In the genomic region with DNA sequence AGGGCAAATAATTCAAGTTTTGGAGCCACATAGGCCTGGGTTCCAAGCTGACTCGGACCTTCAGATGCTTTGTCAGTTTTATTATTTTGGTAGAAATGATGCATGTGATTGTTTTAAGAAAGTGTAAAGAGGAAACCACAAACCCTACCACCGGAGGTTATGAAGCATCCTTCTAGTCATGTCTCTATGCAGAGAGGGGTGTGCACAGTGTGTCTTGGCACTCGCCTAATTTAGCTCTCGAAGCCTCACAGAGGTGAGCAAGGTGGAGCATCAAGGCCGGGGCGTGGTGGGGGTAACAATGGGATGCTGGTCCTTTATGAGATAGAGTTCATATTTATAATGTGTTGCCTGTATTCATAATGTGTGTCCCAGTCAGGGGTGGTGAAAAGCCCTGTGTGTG, we compare ENCODE assay signal across 24 cellular contexts.
A peak's percentile ranks its signal among the peaks of the same experiment; 100 is the strongest.
DNase-seq lines count a peak whose midpoint lies in the region; ATAC-seq lines count a peak whose summit lies in the region.
"Had no signal": no experiment of that assay in that cellular context is flagged by ENCODE, and none has a peak within 500 bp of the region (broad histone marks: within the 10 kb centered on the region; RNA-seq: fewer than 3 reads in every experiment).

No MANE protein-coding gene starts in this region.

- no peaks in the 10 kb centered on the region for H3K36me3 Mint-ChIP-seq in activated naive CD4-positive, alpha-beta T cell treated with anti-CD3 and anti-CD28 coated beads for 36 hours (ENCODE audit: low read depth)
- H3K36me3 Mint-ChIP-seq in activated T-helper 1 cell treated with anti-CD3 and anti-CD28 coated beads, Interleukin-12 subunit alpha, Interleukin-12 subunit beta, Interleukin-2, Interleukin-4 antibody, amounts not matched to agents 30 ng/mL and 10 ng/mL and 1 ng/mL, durations not matched to agents 14 hours and 24 hours and 36 hours (ENCODE audit: low read depth) = no peaks in the 10 kb centered on the region
- H3K36me3 Mint-ChIP-seq: memory B cell; stimulated activated memory B cell treated with anti-CD40 and anti-IgM and Interleukin-4, amounts not matched to agents 10 μg/mL and 1 μg/mL and 100 μg/mL, for 72 hours had no signal

- CTCF ChIA-PET in activated naive CD4-positive, alpha-beta T cell treated with anti-CD3 and anti-CD28 coated beads for 36 hours (lab: Charles Lee) = interaction anchor here (1.0 kb wide), 2 partner anchors 20 to 199 kb away, joined by 3 read pairs; no protein-coding TSS in a partner anchor

- H3K4me1 Mint-ChIP-seq in activated naive CD4-positive, alpha-beta T cell treated with anti-CD3 and anti-CD28 coated beads for 36 hours (ENCODE audit: low read depth) = peaks cover 9% of the 10 kb centered on the region
- H3K4me1 Mint-ChIP-seq in activated T-helper 1 cell treated with anti-CD3 and anti-CD28 coated beads, Interleukin-12 subunit alpha, Interleukin-12 subunit beta, Interleukin-2, Interleukin-4 antibody, amounts not matched to agents 30 ng/mL and 10 ng/mL and 1 ng/mL, durations not matched to agents 14 hours and 24 hours and 36 hours (ENCODE audit: low read depth) = peaks cover 11% of the 10 kb centered on the region
- H3K4me1 Mint-ChIP-seq in stimulated activated naive CD8-positive, alpha-beta T cell treated with anti-CD3 and anti-CD28 coated beads, Interleukin-15, amount 100 ng/mL, for 72 hours = peaks cover 12% of the 10 kb centered on the region
- H3K4me1 Mint-ChIP-seq: stimulated activated memory B cell treated with anti-CD40 and anti-IgM and Interleukin-4, amounts not matched to agents 10 μg/mL and 1 μg/mL and 100 μg/mL, for 72 hours had no signal

- in situ Hi-C loops in KBM-7 (cut with MboI; ENCODE audit: low pct_unique_long_range_greater_than_20kb, low sequenced_read_pairs) = no loop called here

- H3K9me3 Mint-ChIP-seq in activated naive CD4-positive, alpha-beta T cell treated with anti-CD3 and anti-CD28 coated beads for 36 hours = no peaks in the 10 kb centered on the region
- no peaks in the 10 kb centered on the region for H3K9me3 Mint-ChIP-seq in activated T-helper 1 cell treated with anti-CD3 and anti-CD28 coated beads, Interleukin-12 subunit alpha, Interleukin-12 subunit beta, Interleukin-2, Interleukin-4 antibody, amounts not matched to agents 30 ng/mL and 10 ng/mL and 1 ng/mL, durations not matched to agents 14 hours and 24 hours and 36 hours
- no peaks in the 10 kb centered on the region for H3K9me3 Mint-ChIP-seq in stimulated activated naive CD8-positive, alpha-beta T cell treated with anti-CD3 and anti-CD28 coated beads, Interleukin-15, amount 100 ng/mL, for 72 hours
- H3K9me3 Mint-ChIP-seq: dendritic cell treated with granulocyte-macrophage colony-stimulating factor and Interleukin-4, amounts not matched to agents 40 ng/mL and 50 ng/mL, for 4 days; memory B cell; stimulated activated memory B cell treated with anti-CD40 and anti-IgM and Interleukin-4, amounts not matched to agents 10 μg/mL and 1 μg/mL and 100 μg/mL, for 72 hours; T-helper 1 cell treated with Interleukin-12 subunit alpha and Interleukin-12 subunit beta and Interleukin-4 antibody, amounts not matched to agents 30 μg/mL and 1 μg/mL, for 36 hours had no signal

- no peaks in the 10 kb centered on the region for H3K27me3 Mint-ChIP-seq in activated naive CD4-positive, alpha-beta T cell treated with anti-CD3 and anti-CD28 coated beads for 36 hours (ENCODE audit: low read depth)
- peaks cover 4% of the 10 kb centered on the region for H3K27me3 Mint-ChIP-seq in activated T-helper 1 cell treated with anti-CD3 and anti-CD28 coated beads, Interleukin-12 subunit alpha, Interleukin-12 subunit beta, Interleukin-2, Interleukin-4 antibody, amounts not matched to agents 30 ng/mL and 10 ng/mL and 1 ng/mL, durations not matched to agents 14 hours and 24 hours and 36 hours (ENCODE audit: insufficient read depth)
- H3K27me3 Mint-ChIP-seq in stimulated activated naive CD8-positive, alpha-beta T cell treated with anti-CD3 and anti-CD28 coated beads, Interleukin-15, amount 100 ng/mL, for 72 hours = no peaks in the 10 kb centered on the region
- H3K27me3 Mint-ChIP-seq: memory B cell; stimulated activated memory B cell treated with anti-CD40 and anti-IgM and Interleukin-4, amounts not matched to agents 10 μg/mL and 1 μg/mL and 100 μg/mL, for 72 hours had no signal

- ATAC-seq in stimulated activated naive CD8-positive, alpha-beta T cell treated with anti-CD3 and anti-CD28 coated beads, Interleukin-15, amount 100 ng/mL, for 72 hours = peak; percentile 94
- ATAC-seq in HG02678 (IDR thresholded peaks at IDR 0.05; ENCODE audit: unreplicated experiment) = no peak
- ATAC-seq: HCT116; K562; stimulated activated memory B cell treated with anti-CD40 and anti-IgM and Interleukin-4, amounts not matched to agents 10 μg/mL and 1 μg/mL and 100 μg/mL, for 72 hours had no signal

- DNase-seq in activated naive CD4-positive, alpha-beta T cell treated with anti-CD3 and anti-CD28 coated beads for 36 hours = peak; percentile 41
- no peak for DNase-seq in activated naive CD4-positive, alpha-beta T cell treated with Interleukin-2 at 50 U/mL for 16 hours
- peak; percentile 66 for DNase-seq in KBM-7
- peak; percentile 13 for DNase-seq in activated T-helper 1 cell treated with anti-CD3 and anti-CD28 coated beads, Interleukin-12 subunit alpha, Interleukin-12 subunit beta, Interleukin-2, Interleukin-4 antibody, amounts not matched to agents 30 ng/mL and 10 ng/mL and 1 ng/mL, durations not matched to agents 14 hours and 24 hours and 36 hours (ENCODE audit: low spot score)
- peak in 1 of 2 donors; percentile 19 for DNase-seq in stimulated activated naive CD8-positive, alpha-beta T cell treated with anti-CD3 and anti-CD28 coated beads, Interleukin-15, amount 100 ng/mL, for 72 hours
- DNase-seq in retina = no peak
- DNase-seq: activated effector memory CD4-positive, alpha-beta T cell treated with Interleukin-2 at 50 U/mL for 16 hours; COR-L47; DMS79; NCI-H1048; NCI-H1930; NCI-H2227 treated with DMSO at 0.1 percent for 48 hours; occipital lobe; small intestine; stimulated activated CD4-positive, alpha-beta T cell treated with anti-CD3 and anti-CD28 coated beads, Interleukin-2, amount 100 ng/mL, for 24 hours; testis; uterus had no signal

- no peak overlapping the region for H3K4me3 Mint-ChIP-seq in activated naive CD4-positive, alpha-beta T cell treated with anti-CD3 and anti-CD28 coated beads for 36 hours
- H3K4me3 Mint-ChIP-seq in activated T-helper 1 cell treated with anti-CD3 and anti-CD28 coated beads, Interleukin-12 subunit alpha, Interleukin-12 subunit beta, Interleukin-2, Interleukin-4 antibody, amounts not matched to agents 30 ng/mL and 10 ng/mL and 1 ng/mL, durations not matched to agents 14 hours and 24 hours and 36 hours = no peak overlapping the region
- no peak overlapping the region for H3K4me3 Mint-ChIP-seq in stimulated activated naive CD8-positive, alpha-beta T cell treated with anti-CD3 and anti-CD28 coated beads, Interleukin-15, amount 100 ng/mL, for 72 hours
- H3K4me3 Mint-ChIP-seq: dendritic cell treated with granulocyte-macrophage colony-stimulating factor and Interleukin-4, amounts not matched to agents 40 ng/mL and 50 ng/mL, for 4 days; memory B cell; stimulated activated memory B cell treated with anti-CD40 and anti-IgM and Interleukin-4, amounts not matched to agents 10 μg/mL and 1 μg/mL and 100 μg/mL, for 72 hours; T-helper 1 cell treated with Interleukin-12 subunit alpha and Interleukin-12 subunit beta and Interleukin-4 antibody, amounts not matched to agents 30 μg/mL and 1 μg/mL, for 36 hours had no signal

- no peak overlapping the region for H3K27ac Mint-ChIP-seq in activated naive CD4-positive, alpha-beta T cell treated with anti-CD3 and anti-CD28 coated beads for 36 hours
- no peak overlapping the region for H3K27ac Mint-ChIP-seq in activated T-helper 1 cell treated with anti-CD3 and anti-CD28 coated beads, Interleukin-12 subunit alpha, Interleukin-12 subunit beta, Interleukin-2, Interleukin-4 antibody, amounts not matched to agents 30 ng/mL and 10 ng/mL and 1 ng/mL, durations not matched to agents 14 hours and 24 hours and 36 hours
- peak overlapping the region in 1 of 2 donors; percentile 35 for H3K27ac Mint-ChIP-seq in stimulated activated naive CD8-positive, alpha-beta T cell treated with anti-CD3 and anti-CD28 coated beads, Interleukin-15, amount 100 ng/mL, for 72 hours
- H3K27ac Mint-ChIP-seq: dendritic cell treated with granulocyte-macrophage colony-stimulating factor and Interleukin-4, amounts not matched to agents 40 ng/mL and 50 ng/mL, for 4 days; memory B cell; stimulated activated memory B cell treated with anti-CD40 and anti-IgM and Interleukin-4, amounts not matched to agents 10 μg/mL and 1 μg/mL and 100 μg/mL, for 72 hours; T-helper 1 cell treated with Interleukin-12 subunit alpha and Interleukin-12 subunit beta and Interleukin-4 antibody, amounts not matched to agents 30 μg/mL and 1 μg/mL, for 36 hours had no signal

- intact Hi-C loops in activated naive CD4-positive, alpha-beta T cell treated with anti-CD3 and anti-CD28 coated beads for 36 hours (cut with micrococcal nuclease) = no loop called here
- intact Hi-C loops in activated T-helper 1 cell treated with anti-CD3 and anti-CD28 coated beads, Interleukin-12 subunit alpha, Interleukin-12 subunit beta, Interleukin-2, Interleukin-4 antibody, amounts not matched to agents 30 ng/mL and 10 ng/mL and 1 ng/mL, durations not matched to agents 14 hours and 24 hours and 36 hours (cut with micrococcal nuclease) = no loop called here

Comparison
In these comparisons a context has a peak if more than half of its experiments do, and no peak if none do; other contexts are left out.
1. DNase-seq: peak in activated naive CD4-positive, alpha-beta T cell treated with anti-CD3 and anti-CD28 coated beads for 36 hours (single experiment), KBM-7 (single experiment) and activated T-helper 1 cell treated with anti-CD3 and anti-CD28 coated beads, Interleukin-12 subunit alpha, Interleukin-12 subunit beta, Interleukin-2, Interleukin-4 antibody, amounts not matched to agents 30 ng/mL and 10 ng/mL and 1 ng/mL, durations not matched to agents 14 hours and 24 hours and 36 hours (single experiment); none in activated naive CD4-positive, alpha-beta T cell treated with Interleukin-2 at 50 U/mL for 16 hours (single experiment) and retina (single experiment).